In genomic region chr4:128565565-128566186, GRCh38 we compare ENCODE assay signal across 9 cellular contexts.
DNase-seq lines count a peak whose midpoint lies in the region; ATAC-seq, FAIRE-seq and TF ChIP-seq lines count a peak whose summit lies in the region.
"Had no signal": no experiment of that assay in that cellular context is flagged by ENCODE, and none has a peak within 500 bp of the region (broad histone marks: within the 10 kb centered on the region; RNA-seq: fewer than 3 reads in every experiment).

No MANE protein-coding gene starts in this region.

- TF ChIP-seq CTCF in D721Med (IDR thresholded peaks at IDR 0.05; ENCODE audit: insufficient read depth, missing control alignments) (peak; percentile 20), OCI-LY3 (IDR thresholded peaks at IDR 0.05; ENCODE audit: low read depth, low read length) (peak; percentile 70)

- no peak overlapping the region for H2BK120ac ChIP-seq in neuronal stem cell (ENCODE audit: low read depth, low read length)

- H2BK15ac ChIP-seq in neuronal stem cell (ENCODE audit: low read length), result no peak overlapping the region

- no peak overlapping the region for H3K4ac ChIP-seq in neuronal stem cell (ENCODE audit: low read length)

- H3K4me3 ChIP-seq in OCI-LY3 (ENCODE audit: low read length) (no peak overlapping the region), neuronal stem cell (ENCODE audit: low read length in 2 of 2) (no peak overlapping the region)
- H3K4me3 ChIP-seq: SK-N-MC had no signal

- no peak overlapping the region for H3K27ac ChIP-seq in OCI-LY3 (ENCODE audit: low read length)
- no peak overlapping the region for H3K27ac ChIP-seq in neuronal stem cell (replicated peaks; ENCODE audit: low read length)
- H3K27ac ChIP-seq: SK-N-MC had no signal

- FAIRE-seq in D721Med (lab: Jason Lieb, UNC), result no peak

- no peak for TF ChIP-seq POLR2A in erythroblast (IDR thresholded peaks at IDR 0.05; ENCODE audit: low read length)

- no peak overlapping the region for H4K8ac ChIP-seq in neuronal stem cell (ENCODE audit: low read depth, low read length)

- no peak overlapping the region for H3K14ac ChIP-seq in neuronal stem cell (ENCODE audit: low read length)

- no peaks in the 10 kb centered on the region for H3K79me2 ChIP-seq in OCI-LY3 (ENCODE audit: low read length)

- H2BK12ac ChIP-seq in neuronal stem cell (ENCODE audit: low read length), result no peak overlapping the region

- ATAC-seq in GM21786 (IDR thresholded peaks at IDR 0.05; ENCODE audit: unreplicated experiment), result peak; percentile 78

- no CpG with 5 or more reads among the region's 4 CpGs for WGBS in neuronal stem cell (ENCODE audit: extremely low coverage in 2 of 2, insufficient read length in 2 of 2, insufficient replicate concordance in 1 of 2), 2 donors

- no peaks in the 10 kb centered on the region for H3K9me3 ChIP-seq in OCI-LY3 (ENCODE audit: insufficient read depth, low read length)
- no peaks in the 10 kb centered on the region for H3K9me3 ChIP-seq in neuronal stem cell (replicated peaks in 1 of 2; ENCODE audit: control insufficient read depth in 2 of 2, insufficient read depth in 1 of 2, low read depth in 1 of 2, low read length in 2 of 2)

- H3K4me2 ChIP-seq in OCI-LY3 (ENCODE audit: low read length), result no peak overlapping the region
- no peak overlapping the region for H3K4me2 ChIP-seq in neuronal stem cell (ENCODE audit: insufficient read depth, low read length, poor library complexity, severe bottlenecking)

- no peaks in the 10 kb centered on the region for H3K36me3 ChIP-seq in OCI-LY3 (replicated peaks; ENCODE audit: low read depth, low read length)
- H3K36me3 ChIP-seq in neuronal stem cell (replicated peaks in 1 of 2; ENCODE audit: control insufficient read depth in 2 of 2, insufficient read depth in 2 of 2, low read length in 2 of 2), result no peaks in the 10 kb centered on the region

- H3K79me1 ChIP-seq in neuronal stem cell (ENCODE audit: low read depth, low read length), result no peaks in the 10 kb centered on the region

- no peak overlapping the region for H4K91ac ChIP-seq in neuronal stem cell (ENCODE audit: low read depth, low read length, poor library complexity)

- no peaks in the 10 kb centered on the region for H4K20me1 ChIP-seq in OCI-LY3 (ENCODE audit: insufficient read depth, low read length)

- H3K27me3 ChIP-seq in OCI-LY3 (ENCODE audit: low read depth, low read length) (no peaks in the 10 kb centered on the region), neuronal stem cell (ENCODE audit: control insufficient read depth in 3 of 3, insufficient read depth in 3 of 3, low read depth in 1 of 3, low read length in 3 of 3) (no peaks in the 10 kb centered on the region)

- H3K4me1 ChIP-seq in OCI-LY3 (ENCODE audit: low read length) (peaks cover 2% of the 10 kb centered on the region; the same call in 1 of the 2 replicates), neuronal stem cell (ENCODE audit: control insufficient read depth in 2 of 2, insufficient read depth in 1 of 2, low read depth in 1 of 2, low read length in 2 of 2) (peaks cover 3 to 17% of the 10 kb centered on the region in 2 donors)

- H2AK5ac ChIP-seq in neuronal stem cell (ENCODE audit: low read depth, low read length), result no peak overlapping the region

- H3K23ac ChIP-seq in neuronal stem cell (ENCODE audit: low read depth, low read length, poor library complexity), result no peak overlapping the region

- no peak for DNase-seq in D721Med (ENCODE audit: insufficient read length, low spot score)
- peak; percentile 56 to 62 for DNase-seq in erythroblast (lab: John Stamatoyannopoulos, UW)
- peak; percentile 45 for DNase-seq in neuronal stem cell (ENCODE audit: low spot score)
- DNase-seq in central memory CD4-positive, alpha-beta T cell, result no peak
- no peak for DNase-seq in effector CD4-positive, alpha-beta T cell
- no peak for DNase-seq in activated gamma-delta T cell treated with Interleukin-2 at 50 U/mL for 16 hours

- no peak overlapping the region for H2BK5ac ChIP-seq in neuronal stem cell (ENCODE audit: low read length)

- no peak overlapping the region for H3K18ac ChIP-seq in neuronal stem cell (ENCODE audit: low read length)

- H3K9ac ChIP-seq in OCI-LY3 (ENCODE audit: low read length), result no peak overlapping the region
- no peak overlapping the region for H3K9ac ChIP-seq in neuronal stem cell (ENCODE audit: low read depth, low read length, poor library complexity)

- no peak overlapping the region for H2AFZ ChIP-seq in OCI-LY3 (ENCODE audit: low read depth, low read length)
- no peak overlapping the region for H2AFZ ChIP-seq in neuronal stem cell (ENCODE audit: low read length)

Comparison
In these comparisons a context has a peak if more than half of its experiments do, and no peak if none do; other contexts are left out.
1. DNase-seq: peak in erythroblast (2 of 2) and neuronal stem cell (single experiment); none in D721Med (single experiment), central memory CD4-positive, alpha-beta T cell (single experiment), effector CD4-positive, alpha-beta T cell (single experiment) and activated gamma-delta T cell treated with Interleukin-2 at 50 U/mL for 16 hours (single experiment).